In genomic region chr2:173106959-173107628, GRCh38 we compare ENCODE assay signal across 1 cellular context.
TF ChIP-seq lines count a peak whose summit lies in the region.

No MANE protein-coding gene starts in this region.

TF ChIP-seq in GM23338, 12 proteins besides CTCF, POLR2A, EP300 and RAD21 (continued from another document):
- TF ChIP-seq REST (IDR thresholded peaks at IDR 0.05; ENCODE audit: unreplicated experiment) (no peak), NANOG (IDR thresholded peaks at IDR 0.05; ENCODE audit: borderline replicate concordance) (no peak), ETS1 (IDR thresholded peaks at IDR 0.05) (no peak), EZH2phosphoT487 (IDR thresholded peaks at IDR 0.05; ENCODE audit: unreplicated experiment) (no peak), STAT1 (IDR thresholded peaks at IDR 0.05; ENCODE audit: unreplicated experiment) (no peak), POLR2AphosphoS5 (IDR thresholded peaks at IDR 0.05; ENCODE audit: low read depth) (no peak), ZNF114 (CRISPR knock-in tag; IDR thresholded peaks at IDR 0.05) (no peak), JUNB (IDR thresholded peaks at IDR 0.05; ENCODE audit: unreplicated experiment) (no peak), ZNF331 (CRISPR knock-in tag; IDR thresholded peaks at IDR 0.05; ENCODE audit: low read depth) (no peak), ZNF462 (CRISPR knock-in tag; IDR thresholded peaks at IDR 0.05) (no peak)
